ENCODE assay signal across 1 cellular context in the genomic region with DNA sequence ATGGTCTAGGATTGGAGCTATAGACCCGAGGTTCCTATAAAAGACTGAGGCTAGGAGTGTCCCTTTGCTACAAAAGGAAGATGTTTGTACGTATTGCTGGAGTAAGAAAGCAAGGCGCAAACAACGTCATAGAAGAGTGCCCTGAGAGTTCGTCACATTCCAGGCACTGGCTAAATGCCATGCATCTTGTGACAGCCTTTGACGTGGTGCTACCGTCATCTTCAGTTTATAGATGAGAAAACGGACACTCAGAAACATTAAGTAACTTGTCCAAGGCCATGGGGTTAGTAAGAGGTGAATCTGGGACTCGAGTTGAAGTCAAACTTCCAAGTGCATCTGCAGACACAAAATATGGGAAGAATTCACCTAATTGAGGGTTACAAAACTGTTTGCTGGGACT.
TF ChIP-seq lines count a peak whose summit lies in the region.

No MANE protein-coding gene starts in this region.

TF ChIP-seq in K562, 482 proteins besides CTCF, POLR2A, EP300 and RAD21 (continued from another document):
- TF ChIP-seq CREB1 (IDR thresholded peaks at IDR 0.05) (0 out of 2 replicates have a peak, but pooled peaks have one; percentile 27), CREB1 (CRISPR knock-in tag; IDR thresholded peaks at IDR 0.05) (peak; percentile 60; the same call in 1 of the 2 replicates), CREM (IDR thresholded peaks at IDR 0.05; ENCODE audit: low read depth) (peak; percentile 43; the same call in 1 of the 2 replicates)
